In genomic region chr2:37232131-37232933, GRCh38 we compare ENCODE assay signal across 8 cellular contexts.
DNase-seq lines count a peak whose midpoint lies in the region; ATAC-seq, FAIRE-seq and TF ChIP-seq lines count a peak whose summit lies in the region.

No MANE protein-coding gene starts in this region.

- H3K9me3 Mint-ChIP-seq in stimulated activated naive CD8-positive, alpha-beta T cell treated with anti-CD3 and anti-CD28 coated beads, Interleukin-15, amount 100 ng/mL, for 72 hours: no peaks in the 10 kb centered on the region

- ATAC-seq in stimulated activated naive CD8-positive, alpha-beta T cell treated with anti-CD3 and anti-CD28 coated beads, Interleukin-15, amount 100 ng/mL, for 72 hours: peak; percentile 18

- H3K27me3 Mint-ChIP-seq in stimulated activated naive CD8-positive, alpha-beta T cell treated with anti-CD3 and anti-CD28 coated beads, Interleukin-15, amount 100 ng/mL, for 72 hours: no peaks in the 10 kb centered on the region

- FAIRE-seq in HTR-8/SVneo (lab: Jason Lieb, UNC): no peak

- no peak overlapping the region for H3K27ac Mint-ChIP-seq in stimulated activated naive CD8-positive, alpha-beta T cell treated with anti-CD3 and anti-CD28 coated beads, Interleukin-15, amount 100 ng/mL, for 72 hours

- H3K4me3 Mint-ChIP-seq in stimulated activated naive CD8-positive, alpha-beta T cell treated with anti-CD3 and anti-CD28 coated beads, Interleukin-15, amount 100 ng/mL, for 72 hours: no peak overlapping the region

- peaks cover 26% of the 10 kb centered on the region for H3K4me1 Mint-ChIP-seq in stimulated activated naive CD8-positive, alpha-beta T cell treated with anti-CD3 and anti-CD28 coated beads, Interleukin-15, amount 100 ng/mL, for 72 hours

- peak; percentile 6 for DNase-seq in DMS79 treated with DMSO at 0.1 percent for 48 hours (lab: John Stamatoyannopoulos, UW)
- no peak for DNase-seq in DMS79 (lab: John Stamatoyannopoulos, UW)
- DNase-seq in HTR-8/SVneo (ENCODE audit: insufficient read length, low spot score): peak; percentile 28
- DNase-seq in astrocyte of the hippocampus (ENCODE audit: low read depth, low spot score): peak; percentile 34
- peak; percentile 44 for DNase-seq in iPS-NIHi11 (ENCODE audit: low spot score)
- peak in 1 of 2 donors; percentile 17 for DNase-seq in stimulated activated naive CD8-positive, alpha-beta T cell treated with anti-CD3 and anti-CD28 coated beads, Interleukin-15, amount 100 ng/mL, for 72 hours
- no peak for DNase-seq in SW 1271 (lab: John Stamatoyannopoulos, UW)
- no peak for DNase-seq in GM10266 (ENCODE audit: extremely low spot score)

- no peak for TF ChIP-seq CTCF in GM10266 (IDR thresholded peaks at IDR 0.05; ENCODE audit: control insufficient read depth, insufficient read depth, low read depth, missing control alignments)

Comparison
In these comparisons a context has a peak if more than half of its experiments do, and no peak if none do; other contexts are left out.
1. DNase-seq: peak in DMS79 treated with DMSO at 0.1 percent for 48 hours (single experiment), HTR-8/SVneo (single experiment), astrocyte of the hippocampus (single experiment) and iPS-NIHi11 (single experiment); none in DMS79 (single experiment), SW 1271 (0 of 2) and GM10266 (single experiment).